In genomic region chr15:40984963-40985362, GRCh38 we compare ENCODE assay signal across 18 cellular contexts. TPM values are rescaled to one million over a fixed set of nuclear protein-coding genes. Genes with fewer than 3 reads are reported as not detected.
A peak's percentile ranks its signal among the peaks of the same experiment; 100 is the strongest.
DNase-seq lines count a peak whose midpoint lies in the region; ATAC-seq and TF ChIP-seq lines count a peak whose summit lies in the region.
"Had no signal": no experiment of that assay in that cellular context is flagged by ENCODE, and none has a peak within 500 bp of the region (broad histone marks: within the 10 kb centered on the region; RNA-seq: fewer than 3 reads in every experiment).

No MANE protein-coding gene starts in this region.

- no peak overlapping the region for H3K4me3 Mint-ChIP-seq in T-helper 17 cell
- H3K4me3 Mint-ChIP-seq: activated T-cell treated with anti-CD3 and anti-CD28 coated beads, Interleukin-2, amount 50 U/mL, for 72 hours; immature natural killer cell had no signal

- peak overlapping the region; percentile 99 for H2BK120ac ChIP-seq in IMR-90 (ENCODE audit: low read depth, low read length)

- peak overlapping the region; percentile 99 for H2AK9ac ChIP-seq in IMR-90 (replicated peaks; ENCODE audit: low read depth, low read length, poor library complexity)

- POLR2A ChIA-PET in IMR-90 (lab: Charles Lee; ENCODE audit: unreplicated experiment): interaction anchor here (1.1 kb wide), 1 partner anchor 28 kb away, joined by 3 read pairs; no protein-coding TSS in a partner anchor

- no peaks in the 10 kb centered on the region for H3K9me3 ChIP-seq in IMR-90 (ENCODE audit: control insufficient read depth, insufficient read depth, low read length)
- no peaks in the 10 kb centered on the region for H3K9me3 ChIP-seq in T-helper 17 cell (ENCODE audit: control insufficient read depth, low read length, poor library complexity, severe bottlenecking)
- H3K9me3 ChIP-seq in breast epithelium: no peaks in the 10 kb centered on the region
- H3K9me3 ChIP-seq: gastroesophageal sphincter had no signal

- H3K4me3 ChIP-seq in IMR-90 (ENCODE audit: insufficient read depth, low read depth, low read length) (no peak overlapping the region), brain microvascular endothelial cell (ENCODE audit: low read depth, low read length) (no peak overlapping the region), breast epithelium (no peak overlapping the region)
- H3K4me3 ChIP-seq: gastroesophageal sphincter had no signal

- H3K4me1 ChIP-seq in IMR-90 (ENCODE audit: control insufficient read depth, insufficient read depth, low read length) (peaks cover 30% of the 10 kb centered on the region), breast epithelium (no peaks in the 10 kb centered on the region)
- H3K4me1 ChIP-seq: gastroesophageal sphincter had no signal

- peak; percentile 82 for ATAC-seq in IMR-90 (ENCODE audit: low read depth)
- ATAC-seq in T-helper 17 cell: no peak
- ATAC-seq: activated T-cell treated with anti-CD3 and anti-CD28 coated beads, Interleukin-2, amount 50 U/mL, for 72 hours; gastroesophageal sphincter; Panc1 had no signal

- no peak overlapping the region for H3K27ac Mint-ChIP-seq in T-helper 17 cell
- H3K27ac Mint-ChIP-seq: activated T-cell treated with anti-CD3 and anti-CD28 coated beads, Interleukin-2, amount 50 U/mL, for 72 hours had no signal

- peaks cover 33 to 82% of the 10 kb centered on the region in 2 experiments for H3K79me1 ChIP-seq in IMR-90 (ENCODE audit: low read depth in 1 of 2, low read length in 2 of 2)

- H3K4me1 Mint-ChIP-seq in T-helper 17 cell: peaks cover 12% of the 10 kb centered on the region
- H3K4me1 Mint-ChIP-seq: immature natural killer cell had no signal

- CTCF ChIA-PET in IMR-90 (lab: Yijun Ruan, JAX): interaction anchor here (1.1 to 2.8 kb wide), 2 partner anchors 37 to 43 kb away, joined by 3 to 16 read pairs; no protein-coding TSS in a partner anchor

- H2BK20ac ChIP-seq in IMR-90 (ENCODE audit: low read depth, low read length): peak overlapping the region; percentile 97

- H3K27me3 Mint-ChIP-seq in T-helper 17 cell: no peaks in the 10 kb centered on the region

- TF ChIP-seq RAD21 in IMR-90 (IDR thresholded peaks at IDR 0.05; ENCODE audit: low read length): no peak

- no peak overlapping the region; the same call in 1 of the 2 replicates for H3K9ac ChIP-seq in IMR-90 (ENCODE audit: low read depth, low read length)

- in situ Hi-C loops in IMR-90 (cut with MboI; ENCODE audit: low sequenced_read_pairs): no loop called here
- in situ Hi-C loops in brain microvascular endothelial cell (cut with HindIII; ENCODE audit: low pct_ligation_motif_present, low sequenced_read_pairs): no loop called here

- dilution Hi-C loops in IMR-90 (cut with HindIII; ENCODE audit: low sequenced_read_pairs, unreplicated experiment): no loop called here

- H2BK5ac ChIP-seq in IMR-90 (ENCODE audit: low read depth, low read length, poor library complexity, severe bottlenecking): peak overlapping the region; percentile 97

- peak overlapping the region; percentile 98 for H2AK5ac ChIP-seq in IMR-90 (ENCODE audit: low read depth, low read length)

- H2BK15ac ChIP-seq in IMR-90 (ENCODE audit: low read depth, low read length): peak overlapping the region; percentile 80; the same call in 2 of the 3 replicates

- H3K4ac ChIP-seq in IMR-90 (ENCODE audit: low read depth, low read length): peak overlapping the region; percentile 100

- TF ChIP-seq CTCF in IMR-90 (conservative IDR thresholded peaks at IDR 0.05; ENCODE audit: low read depth, low read length) (no peak), brain microvascular endothelial cell (IDR thresholded peaks at IDR 0.05; ENCODE audit: low read depth, low read length, missing control alignments) (no peak), breast epithelium (IDR thresholded peaks at IDR 0.05) (no peak)

- peak overlapping the region; percentile 99; the same call in 1 of the 2 replicates for H3K23ac ChIP-seq in IMR-90 (ENCODE audit: low read depth, low read length)

- intact Hi-C loops in IMR-90 (cut with micrococcal nuclease): no loop called here
- intact Hi-C loops in breast epithelium (cut with DNase I; ENCODE audit: low total_unique reads): loop anchor here (2.0 kb wide), 1 partner anchor 68 kb away; no protein-coding TSS in a partner anchor

- BruUV-seq in IMR-90 (replicated peaks; lab: Mats Ljungman, UMichigan): no TSS peak

- peaks cover 27% of the 10 kb centered on the region for H3K9me1 ChIP-seq in IMR-90 (ENCODE audit: insufficient read depth, low read length)

- no CpG with 5 or more reads among the region's 4 CpGs for WGBS in IMR-90 (ENCODE audit: extremely low coverage in 2 of 2, insufficient read length in 1 of 2), 2 experiments

- peak overlapping the region; percentile 100 for H4K91ac ChIP-seq in IMR-90 (ENCODE audit: insufficient read depth, low read depth, low read length)

- TF ChIP-seq POLR2A in IMR-90 (IDR thresholded peaks at IDR 0.05; ENCODE audit: low read depth, low read length) (no peak), breast epithelium (IDR thresholded peaks at IDR 0.05) (no peak)

- peak overlapping the region; percentile 81 for H3K27ac ChIP-seq in IMR-90 (ENCODE audit: insufficient read depth, low read length)
- H3K27ac ChIP-seq in brain microvascular endothelial cell: peak overlapping the region; percentile 65
- H3K27ac ChIP-seq in breast epithelium: no peak overlapping the region
- H3K27ac ChIP-seq: gastroesophageal sphincter had no signal

- H4K20me1 ChIP-seq in IMR-90 (ENCODE audit: insufficient read depth, low read length): no peaks in the 10 kb centered on the region; the same call in 1 of the 2 replicates

- H2AFZ ChIP-seq in IMR-90 (replicated peaks; ENCODE audit: low read length, poor library complexity): peak overlapping the region; percentile 9

- H3K14ac ChIP-seq in IMR-90 (replicated peaks; ENCODE audit: low read depth, low read length): peak overlapping the region; percentile 99

- H3K56ac ChIP-seq in IMR-90 (ENCODE audit: extremely low read depth, insufficient read depth, low read length): peak overlapping the region; percentile 96

- H3K36me3 Mint-ChIP-seq in T-helper 17 cell (ENCODE audit: low read depth): peaks cover 16% of the 10 kb centered on the region

- peak; percentile 81 for DNase-seq in AG08396 (ENCODE audit: low spot score)
- DNase-seq in IMR-90: peak; percentile 97
- DNase-seq in brain microvascular endothelial cell: peak; percentile 81
- peak; percentile 94 for DNase-seq in myocyte (ENCODE audit: low read depth)
- no peak for DNase-seq in T-helper 17 cell
- no peak for DNase-seq in putamen (ENCODE audit: low spot score)
- DNase-seq in breast epithelium (ENCODE audit: low spot score in 2 of 2): no peak
- no peak for DNase-seq in SW 1271 (lab: John Stamatoyannopoulos, UW)
- DNase-seq: activated T-cell treated with anti-CD3 and anti-CD28 coated beads, Interleukin-2, amount 50 U/mL, for 72 hours; DMS153; immature natural killer cell; mesendoderm; NCI-H187 treated with DMSO at 0.1 percent for 48 hours; NCI-H524 treated with DMSO at 0.1 percent for 48 hours; stimulated activated naive CD4-positive, alpha-beta T cell had no signal

- peak overlapping the region; percentile 17; the same call in 1 of the 2 replicates for H3K4me2 ChIP-seq in IMR-90 (ENCODE audit: low read depth, low read length)

- H3K36me3 ChIP-seq in IMR-90 (ENCODE audit: control insufficient read depth, insufficient read depth, low read length): peaks cover 45% of the 10 kb centered on the region
- H3K36me3 ChIP-seq in brain microvascular endothelial cell (replicated peaks): peaks cover 68% of the 10 kb centered on the region
- H3K36me3 ChIP-seq in breast epithelium: peaks cover 18% of the 10 kb centered on the region

- H4K8ac ChIP-seq in IMR-90 (ENCODE audit: low read depth in 2 of 2, low read length in 2 of 2): peak overlapping the region; percentile 94 to 97

- peak overlapping the region; percentile 35; the same call in 1 of the 2 replicates for H4K5ac ChIP-seq in IMR-90 (ENCODE audit: low read depth, low read length)

- H3K18ac ChIP-seq in IMR-90 (ENCODE audit: low read depth, low read length): peak overlapping the region; percentile 98; the same call in 1 of the 2 replicates

- H3K27me3 ChIP-seq in IMR-90 (ENCODE audit: control insufficient read depth, insufficient read depth, low read length) (no peaks in the 10 kb centered on the region), brain microvascular endothelial cell (replicated peaks) (no peaks in the 10 kb centered on the region), breast epithelium (no peaks in the 10 kb centered on the region)
- H3K27me3 ChIP-seq: gastroesophageal sphincter had no signal

TF ChIP-seq in IMR-90, 13 proteins besides CTCF, POLR2A, EP300 and RAD21 (continues in another document):
- no peak for TF ChIP-seq CHD1 (IDR thresholded peaks at IDR 0.05; ENCODE audit: low read depth, low read length)
- no peak for TF ChIP-seq RFX5 (IDR thresholded peaks at IDR 0.05; ENCODE audit: low read depth, low read length)
- TF ChIP-seq SMC3 (IDR thresholded peaks at IDR 0.05; ENCODE audit: low read depth, low read length): no peak
- no peak for TF ChIP-seq MAFK (IDR thresholded peaks at IDR 0.05; ENCODE audit: low read depth, low read length)
- peak; percentile 42; the same call in 1 of the 2 replicates for TF ChIP-seq NFE2L2 (IDR thresholded peaks at IDR 0.05; ENCODE audit: low read depth, low read length)
- TF ChIP-seq FOS (IDR thresholded peaks at IDR 0.05; ENCODE audit: low read depth, low read length): peak; percentile 84
- TF ChIP-seq, protein P1, sequence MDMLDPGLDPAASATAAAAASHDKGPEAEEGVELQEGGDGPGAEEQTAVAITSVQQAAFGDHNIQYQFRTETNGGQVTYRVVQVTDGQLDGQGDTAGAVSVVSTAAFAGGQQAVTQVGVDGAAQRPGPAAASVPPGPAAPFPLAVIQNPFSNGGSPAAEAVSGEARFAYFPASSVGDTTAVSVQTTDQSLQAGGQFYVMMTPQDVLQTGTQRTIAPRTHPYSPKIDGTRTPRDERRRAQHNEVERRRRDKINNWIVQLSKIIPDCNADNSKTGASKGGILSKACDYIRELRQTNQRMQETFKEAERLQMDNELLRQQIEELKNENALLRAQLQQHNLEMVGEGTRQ (IDR thresholded peaks at IDR 0.05; ENCODE audit: low read depth, low read length): no peak

RNA-seq across cellular contexts. Expression of gene CHAC1, which starts 31.7 kb away (rescaled TPM):
- total RNA-seq in IMR-90 (2012; rRNA removed): 41.9 and 51.3 TPM in 2 replicates
- 72.5 and 77.8 TPM in 2 replicates for polyA plus RNA-seq in IMR-90 (2012; rRNA removed)
- 40.3 and 108 TPM in 2 replicates for polyA plus RNA-seq in IMR-90 (2012; cell fraction: cytosol; rRNA removed)
- 31.6 and 74.8 TPM in 2 replicates for polyA plus RNA-seq in IMR-90 (2012; cell fraction: nucleus; rRNA removed; ENCODE audit: low replicate concordance)
- 5.5 and 10.4 TPM in 2 replicates for total RNA-seq in myocyte
- 64.2 TPM for polyA plus RNA-seq in myocyte (2012)
- under 1 TPM; 0.35 to 0.70 TPM for total RNA-seq in T-helper 17 cell
- total RNA-seq in breast epithelium: 10 to 100 TPM in 1 of 3 donors, 1 to 10 TPM in 1, under 1 TPM in 1; 0.32 to 11.9 (median 2.9) TPM

RNA-seq across cellular contexts. Expression of gene DLL4, which starts 55.8 kb away (rescaled TPM):
- total RNA-seq in IMR-90 (2012; rRNA removed) (1.7 and 1.8 TPM in 2 replicates), myocyte (0.13 TPM in 1 of 2 replicates, not detected in the other), T-helper 17 cell (not detected), breast epithelium (10 to 100 TPM in 1 of 3 donors, 1 to 10 TPM in 2; 3.5 to 10.5 (median 5.0) TPM)
- polyA plus RNA-seq in IMR-90 (2012; rRNA removed): 3.4 and 3.6 TPM in 2 replicates
- polyA plus RNA-seq in IMR-90 (2012; cell fraction: cytosol; rRNA removed): 2.3 and 2.9 TPM in 2 replicates
- polyA plus RNA-seq in IMR-90 (2012; cell fraction: nucleus; rRNA removed; ENCODE audit: low replicate concordance): 2.4 and 5.1 TPM in 2 replicates
- 0.08 TPM for polyA plus RNA-seq in myocyte (2012)
- total RNA-seq: T-helper 2 cell treated with Interferon-gamma antibody and Interleukin-4, amounts not matched to agents 100 ng/mL and 5 ng/mL, for 36 hours had no signal
- polyA plus RNA-seq: immature natural killer cell had no signal

Comparison
In these comparisons a context has a peak if more than half of its experiments do, and no peak if none do; other contexts are left out.
1. DNase-seq: peak in AG08396 (single experiment), IMR-90 (single experiment), brain microvascular endothelial cell (single experiment) and myocyte (single experiment); none in T-helper 17 cell (0 of 3), putamen (single experiment), breast epithelium (0 of 2) and SW 1271 (0 of 2).
2. H3K27ac ChIP-seq: peak in IMR-90 (single experiment) and brain microvascular endothelial cell (single experiment); none in breast epithelium (0 of 2).